ENCODE assay signal across 8 cellular contexts in the genomic region with DNA sequence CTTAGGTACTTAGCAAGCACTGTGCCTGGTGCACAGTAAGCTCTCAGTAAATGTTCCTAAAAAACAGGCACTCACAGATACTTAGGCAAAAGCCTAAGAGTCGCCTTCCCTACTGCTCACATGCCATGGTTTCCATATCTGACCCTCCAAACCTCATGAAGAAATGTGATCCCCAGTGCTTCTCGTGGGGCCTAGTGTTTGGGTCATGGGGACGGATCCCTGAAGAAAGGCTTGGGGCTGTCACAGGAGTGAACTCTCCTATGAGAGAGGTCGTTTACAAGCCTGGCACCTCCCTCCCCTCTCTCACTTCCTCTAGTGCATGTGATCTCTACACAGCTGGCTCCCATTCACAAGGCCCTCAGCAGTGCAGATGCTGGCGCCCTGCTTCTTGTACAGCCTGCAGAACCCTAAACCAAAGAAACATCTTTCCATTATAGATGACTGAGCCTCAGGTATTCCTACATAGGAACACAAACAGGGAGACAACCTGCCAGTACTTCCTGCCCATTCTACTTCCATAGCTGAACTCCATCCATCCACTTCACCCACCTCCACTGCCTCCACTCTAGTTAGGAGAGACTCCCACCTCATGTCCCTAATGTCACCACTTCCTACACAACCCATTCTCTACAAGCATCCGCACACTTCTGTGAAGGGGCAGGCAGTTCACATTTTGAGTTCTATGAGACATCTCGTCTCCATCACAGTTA. TPM values are rescaled to one million over a fixed set of nuclear protein-coding genes. Genes with fewer than 3 reads are reported as not detected.
A peak's percentile ranks its signal among the peaks of the same experiment; 100 is the strongest.
DNase-seq lines count a peak whose midpoint lies in the region; ATAC-seq, FAIRE-seq and TF ChIP-seq lines count a peak whose summit lies in the region.

No MANE protein-coding gene starts in this region.

- H3K27me3 Mint-ChIP-seq in brain: peaks cover 3% of the 10 kb centered on the region

- peak overlapping the region in 4 of 5 experiments; percentile 16 to 93 (median 84) for H3K27ac Mint-ChIP-seq in brain

- H3K36me3 Mint-ChIP-seq in brain: peaks cover 37% of the 10 kb centered on the region

- TF ChIP-seq CTCF in GM13976 (IDR thresholded peaks at IDR 0.05; ENCODE audit: borderline replicate concordance, control extremely low read depth, extremely low read depth, insufficient read depth, missing control alignments): no peak
- TF ChIP-seq CTCF in brain (conservative IDR thresholded peaks at IDR 0.05): no peak
- no peak for TF ChIP-seq CTCF in psoas muscle (IDR thresholded peaks at IDR 0.05)
- no peak for TF ChIP-seq CTCF in omental fat pad (IDR thresholded peaks at IDR 0.05)
- no peak for TF ChIP-seq CTCF in kidney (IDR thresholded peaks at IDR 0.05; ENCODE audit: borderline replicate concordance, extremely low read depth, insufficient read depth)

- in situ Hi-C loops in GM13976 (cut with MboI; ENCODE audit: low sequenced_read_pairs, unreplicated experiment): no loop called here

- H3K27ac ChIP-seq in psoas muscle (peak overlapping the region; percentile 95), kidney (ENCODE audit: low read depth in 2 of 2, low read length in 2 of 2) (no peak overlapping the region)

- peak; percentile 75 for ATAC-seq in GM19468 (IDR thresholded peaks at IDR 0.05; ENCODE audit: extremely low read depth, unreplicated experiment)
- ATAC-seq in HG03469 (IDR thresholded peaks at IDR 0.05; ENCODE audit: unreplicated experiment): peak; percentile 34
- ATAC-seq in psoas muscle: peak in 3 of 4 donors; percentile 17 to 25 (median 19)
- no peak for ATAC-seq in omental fat pad (ENCODE audit: low FRiP score)

- H3K9me3 ChIP-seq in psoas muscle (no peaks in the 10 kb centered on the region), kidney (ENCODE audit: control insufficient read depth in 1 of 2, low read length in 2 of 2) (no peaks in the 10 kb centered on the region)

- peak overlapping the region; percentile 38 for H3K4me3 ChIP-seq in psoas muscle
- no peak overlapping the region for H3K4me3 ChIP-seq in kidney (ENCODE audit: low read length in 2 of 2)

- H3K36me3 ChIP-seq in psoas muscle (ENCODE audit: insufficient read depth in 1 of 2, low read depth in 1 of 2) (peaks cover 0 to 5% of the 10 kb centered on the region in 2 donors), kidney (ENCODE audit: control insufficient read depth in 1 of 2, insufficient read depth in 2 of 2, low read length in 2 of 2) (no peaks in the 10 kb centered on the region)

- no peak for FAIRE-seq in kidney (lab: Jason Lieb, UNC)

- H3K9me3 Mint-ChIP-seq in brain: peaks cover 0 to 37% (median 0%) of the 10 kb centered on the region in 5 experiments

- 44 to 64% (median 46%) methylated on average over 7 of the region's 7 CpGs for WGBS in psoas muscle, 3 donors

- H3K4me1 Mint-ChIP-seq in brain: peaks cover 78% of the 10 kb centered on the region

- DNase-seq in GM13976 (ENCODE audit: low spot score): peak; percentile 78
- DNase-seq in psoas muscle: peak in 1 of 2 donors; percentile 64
- DNase-seq in omental fat pad (ENCODE audit: low spot score): no peak
- DNase-seq in kidney: no peak
- DNase-seq in DMS153 treated with DMSO at 0.1 percent for 48 hours (lab: John Stamatoyannopoulos, UW; ENCODE audit: unreplicated experiment): no peak

- H3K27me3 ChIP-seq in psoas muscle (ENCODE audit: insufficient read depth in 3 of 3, low read length in 2 of 3): no peaks in the 10 kb centered on the region

- peak overlapping the region; percentile 21 to 79 (median 76) for H3K4me3 Mint-ChIP-seq in brain

- intact Hi-C loops in psoas muscle (cut with DNase I): loop anchor here in 1 of 2 donors (5.0 kb wide), 1 partner anchor 34 kb away; no protein-coding TSS in a partner anchor
- intact Hi-C loops in kidney (cut with DNase I): no loop called here

- no peak overlapping the region for H3K9ac ChIP-seq in kidney (ENCODE audit: low read length in 2 of 2)

- H3K4me1 ChIP-seq in psoas muscle (peaks cover 64% of the 10 kb centered on the region), kidney (ENCODE audit: control insufficient read depth in 1 of 2, insufficient read depth in 1 of 2, low read depth in 1 of 2, low read length in 2 of 2) (peaks cover 0 to 16% of the 10 kb centered on the region in 2 donors)

RNA-seq across cellular contexts. Expression of gene SLC15A4, which starts 2.9 kb away (rescaled TPM):
- polyA plus RNA-seq in brain (ENCODE audit: insufficient read depth, low read depth, low replicate concordance): 13.8 TPM
- 10 to 100 TPM; 21.9 to 54.0 (median 31.9) TPM for total RNA-seq in psoas muscle
- polyA plus RNA-seq in psoas muscle: 10 to 100 TPM; 26.9 to 39.7 (median 30.2) TPM
- 10 to 100 TPM; 20.8 to 50.3 (median 43.6) TPM for total RNA-seq in omental fat pad
- 32.4 TPM for total RNA-seq in kidney
- polyA plus RNA-seq in kidney (ENCODE audit: insufficient read depth, low read depth, low replicate concordance): 11.3 TPM

RNA-seq across cellular contexts. Expression of gene GLT1D1, which starts 32.4 kb away (rescaled TPM):
- polyA plus RNA-seq in brain (ENCODE audit: insufficient read depth, low read depth, low replicate concordance) (6.6 TPM), psoas muscle (under 1 TPM; 0.51 to 0.95 (median 0.60) TPM), kidney (ENCODE audit: insufficient read depth, low read depth, low replicate concordance) (0.45 TPM)
- total RNA-seq in psoas muscle (1 to 10 TPM in 3 of 4 donors, under 1 TPM in 1; 0.32 to 3.1 (median 2.0) TPM), omental fat pad (10 to 100 TPM in 1 of 4 donors, under 1 TPM in 3; 0.09 to 10.4 (median 0.71) TPM), kidney (0.41 TPM)
